ENCODE assay signal across 8 cellular contexts in genomic region chr9:125241863-125242739, GRCh38. TPM values are rescaled to one million over a fixed set of nuclear protein-coding genes. Genes with fewer than 3 reads are reported as not detected.
A peak's percentile ranks its signal among the peaks of the same experiment; 100 is the strongest.
DNase-seq lines count a peak whose midpoint lies in the region; ATAC-seq and TF ChIP-seq lines count a peak whose summit lies in the region.

No MANE protein-coding gene starts in this region.

- H3K36me3 ChIP-seq in brain microvascular endothelial cell (replicated peaks) (peaks cover 40% of the 10 kb centered on the region), kidney epithelial cell (ENCODE audit: control insufficient read depth, insufficient read depth, low read length) (no peaks in the 10 kb centered on the region)

- POLR2A ChIA-PET in GM10248 (lab: Yijun Ruan, JAX), result interaction anchor here (0.5 to 1.4 kb wide), 18 partner anchors 8 to 1313 kb away, joined by 3 to 24 read pairs (median 5); partner anchors contain the start of genes GAPVD1 and SCAI

- no peak for TF ChIP-seq CTCF in GM10248 (IDR thresholded peaks at IDR 0.05; ENCODE audit: control extremely low read depth, extremely low read depth, low read depth, missing control alignments)
- no peak for TF ChIP-seq CTCF in brain microvascular endothelial cell (IDR thresholded peaks at IDR 0.05; ENCODE audit: low read depth, low read length, missing control alignments)
- no peak for TF ChIP-seq CTCF in kidney epithelial cell (IDR thresholded peaks at IDR 0.05; ENCODE audit: insufficient read depth, low read length, poor library complexity, severe bottlenecking)

- peak overlapping the region; percentile 89 for H3K27ac ChIP-seq in brain microvascular endothelial cell

- H3K27me3 ChIP-seq in brain microvascular endothelial cell (replicated peaks), result no peaks in the 10 kb centered on the region
- no peaks in the 10 kb centered on the region for H3K27me3 ChIP-seq in kidney epithelial cell (ENCODE audit: control insufficient read depth, insufficient read depth, low read length)

- CTCF ChIA-PET in GM10248 (lab: Yijun Ruan, JAX), result interaction anchor here (0.9 to 3.8 kb wide), 8 partner anchors 10 to 94 kb away, joined by 3 to 17 read pairs (median 4); partner anchors contain the start of gene GAPVD1

- in situ Hi-C loops in brain microvascular endothelial cell (cut with HindIII; ENCODE audit: low pct_ligation_motif_present, low sequenced_read_pairs), result no loop called here

- peak; percentile 28 for DNase-seq in GM10248 (ENCODE audit: extremely low spot score)
- peak; percentile 35 for DNase-seq in NCI-H345 treated with DMSO at 0.1 percent for 48 hours (lab: John Stamatoyannopoulos, UW; ENCODE audit: unreplicated experiment)
- DNase-seq in brain microvascular endothelial cell, result no peak
- DNase-seq in kidney epithelial cell (ENCODE audit: low read depth), result no peak
- peak; percentile 46 for DNase-seq in stimulated activated naive CD8-positive, alpha-beta T cell treated with anti-CD3 and anti-CD28 coated beads, Interleukin-15, Interleukin-2, amounts not matched to agents 100 U/mL and 50 U/mL, for 24 hours
- DNase-seq in glomerular visceral epithelial cell (ENCODE audit: extremely low spot score), result no peak
- no peak for DNase-seq in GOT3 (lab: John Stamatoyannopoulos, UW)

- H3K4me3 ChIP-seq in brain microvascular endothelial cell (ENCODE audit: low read depth, low read length), result peak overlapping the region; percentile 72
- H3K4me3 ChIP-seq in kidney epithelial cell (ENCODE audit: low read depth, low read length), result peak overlapping the region; percentile 80

- ATAC-seq in GM21619 (IDR thresholded peaks at IDR 0.05; ENCODE audit: unreplicated experiment), result peak; percentile 6
- peak; percentile 4 for ATAC-seq in stimulated activated naive CD8-positive, alpha-beta T cell treated with anti-CD3 and anti-CD28 coated beads, Interleukin-15, Interleukin-2, amounts not matched to agents 100 U/mL and 50 U/mL, for 24 hours

RNA-seq across cellular contexts. Expression of gene HSPA5, which starts 1.0 kb away (rescaled TPM):
- 387 and 410 TPM in 2 replicates for total RNA-seq in kidney epithelial cell

RNA-seq across cellular contexts. Expression of gene GAPVD1, which starts 19.5 kb away (rescaled TPM):
- total RNA-seq in kidney epithelial cell, result 30.4 and 36.7 TPM in 2 replicates

RNA-seq across cellular contexts. Expression of gene RABEPK, which starts 41.8 kb away (rescaled TPM):
- total RNA-seq in kidney epithelial cell, result 19.8 and 24.2 TPM in 2 replicates

RNA-seq across cellular contexts. Expression of gene PPP6C, which starts 52.5 kb away (rescaled TPM):
- total RNA-seq in kidney epithelial cell, result 24.7 and 25.3 TPM in 2 replicates

Comparison
In these comparisons a context has a peak if more than half of its experiments do, and no peak if none do; other contexts are left out.
1. DNase-seq: peak in GM10248 (single experiment), NCI-H345 treated with DMSO at 0.1 percent for 48 hours (single experiment) and stimulated activated naive CD8-positive, alpha-beta T cell treated with anti-CD3 and anti-CD28 coated beads, Interleukin-15, Interleukin-2, amounts not matched to agents 100 U/mL and 50 U/mL, for 24 hours (single experiment); none in brain microvascular endothelial cell (single experiment), kidney epithelial cell (single experiment), glomerular visceral epithelial cell (single experiment) and GOT3 (single experiment).